In genomic region chr10:114879541-114880158, GRCh38 we compare ENCODE assay signal across 8 cellular contexts. TPM values are rescaled to one million over a fixed set of nuclear protein-coding genes. Genes with fewer than 3 reads are reported as not detected.
DNase-seq lines count a peak whose midpoint lies in the region; ATAC-seq and TF ChIP-seq lines count a peak whose summit lies in the region.

No MANE protein-coding gene starts in this region.

- TF ChIP-seq CTCF in CD14-positive monocyte (IDR thresholded peaks at IDR 0.05): peak; percentile 83
- TF ChIP-seq CTCF in brain microvascular endothelial cell (IDR thresholded peaks at IDR 0.05; ENCODE audit: low read depth, low read length, missing control alignments): peak; percentile 86

- H3K4me3 ChIP-seq in brain microvascular endothelial cell (ENCODE audit: low read depth, low read length): no peak overlapping the region

- H3K27ac Mint-ChIP-seq in CD14-positive monocyte: no peak overlapping the region
- H3K27ac Mint-ChIP-seq in naive B cell: peak overlapping the region in 1 of 6 donors; percentile 19

- H3K27me3 ChIP-seq in brain microvascular endothelial cell (replicated peaks): no peaks in the 10 kb centered on the region

- in situ Hi-C loops in brain microvascular endothelial cell (cut with HindIII; ENCODE audit: low pct_ligation_motif_present, low sequenced_read_pairs): loop anchor here (25.0 kb wide), 1 partner anchor 208 kb away; the partner anchor contains the start of gene ATRNL1

- H3K27ac ChIP-seq in brain microvascular endothelial cell: no peak overlapping the region

- intact Hi-C loops in CD14-positive monocyte (cut with micrococcal nuclease): loop anchor here in 1 of 2 donors (5.0 kb wide), 1 partner anchor 327 kb away; no protein-coding TSS in a partner anchor

- DNase-seq in CD14-positive monocyte (ENCODE audit: low spot score) (no peak), SK-N-DZ (ENCODE audit: low spot score) (peak; percentile 49), brain microvascular endothelial cell (no peak), naive B cell (peak; percentile 1), NCI-H774 (lab: John Stamatoyannopoulos, UW) (no peak), NCI-H345 treated with DMSO at 0.1 percent for 48 hours (lab: John Stamatoyannopoulos, UW; ENCODE audit: unreplicated experiment) (no peak)

- no peaks in the 10 kb centered on the region for H3K36me3 Mint-ChIP-seq in CD14-positive monocyte
- H3K36me3 Mint-ChIP-seq in naive B cell: no peaks in the 10 kb centered on the region

- no peaks in the 10 kb centered on the region for H3K36me3 ChIP-seq in brain microvascular endothelial cell (replicated peaks)

- peaks cover 2 to 8% (median 3%) of the 10 kb centered on the region in 3 donors for H3K27me3 Mint-ChIP-seq in CD14-positive monocyte (ENCODE audit: low read depth in 3 of 3)
- H3K27me3 Mint-ChIP-seq in naive B cell: peaks cover 13 to 28% (median 20%) of the 10 kb centered on the region in 3 donors

- H3K4me1 Mint-ChIP-seq in CD14-positive monocyte: peaks cover 35% of the 10 kb centered on the region
- H3K4me1 Mint-ChIP-seq in naive B cell: peaks cover 15 to 28% (median 16%) of the 10 kb centered on the region in 3 donors

- H3K4me3 Mint-ChIP-seq in CD14-positive monocyte (peak overlapping the region; percentile 61 to 84), naive B cell (no peak overlapping the region)

- peak; percentile 77 for ATAC-seq in GM18907 (IDR thresholded peaks at IDR 0.05; ENCODE audit: unreplicated experiment)
- ATAC-seq in HG03103 (IDR thresholded peaks at IDR 0.05; ENCODE audit: low read depth, unreplicated experiment): peak; percentile 53
- ATAC-seq in naive B cell (ENCODE audit: low read depth in 2 of 2): peak in 1 of 2 donors; percentile 44

- H3K9me3 Mint-ChIP-seq in CD14-positive monocyte (peaks cover 0 to 3% (median 0%) of the 10 kb centered on the region in 7 donors), naive B cell (peaks cover 0 to 2% (median 0%) of the 10 kb centered on the region in 7 donors)

RNA-seq across cellular contexts. Expression of gene FHIP2A, which starts 58.1 kb away (rescaled TPM):
- 1 to 10 TPM; 4.4 to 9.2 TPM for polyA plus RNA-seq in CD14-positive monocyte
- 6.1 and 7.3 TPM in 2 replicates for polyA plus RNA-seq in SK-N-DZ (2014; cell fraction: cytosol; rRNA removed)
- 19.5 and 20.6 TPM in 2 replicates for polyA plus RNA-seq in SK-N-DZ (2014; cell fraction: nucleus; rRNA removed)
- 10 to 100 TPM in 3 of 6 donors, 1 to 10 TPM in 3; 5.4 to 11.9 (median 9.0) TPM for polyA plus RNA-seq in naive B cell (ENCODE audit: low read depth in 6 of 6)

RNA-seq across cellular contexts. Expression of gene TRUB1, which starts 58.3 kb away (rescaled TPM):
- polyA plus RNA-seq in CD14-positive monocyte (1 to 10 TPM; 3.3 to 5.0 TPM), naive B cell (ENCODE audit: low read depth in 6 of 6) (10 to 100 TPM; 12.2 to 23.5 (median 13.5) TPM)
- polyA plus RNA-seq in SK-N-DZ (2014; cell fraction: cytosol; rRNA removed): 37.1 and 37.6 TPM in 2 replicates
- polyA plus RNA-seq in SK-N-DZ (2014; cell fraction: nucleus; rRNA removed): 29.8 and 30.2 TPM in 2 replicates

Comparison
In these comparisons a context has a peak if more than half of its experiments do, and no peak if none do; other contexts are left out.
1. DNase-seq: peak in SK-N-DZ (single experiment) and naive B cell (single experiment); none in CD14-positive monocyte (single experiment), brain microvascular endothelial cell (single experiment), NCI-H774 (single experiment) and NCI-H345 treated with DMSO at 0.1 percent for 48 hours (single experiment).
2. H3K4me3 Mint-ChIP-seq: peak in CD14-positive monocyte (2 of 2); none in naive B cell (0 of 8).